Comparison of ENCODE assay signal across 24 cellular contexts in genomic region chr18:75132068-75132467, GRCh38.
DNase-seq lines count a peak whose midpoint lies in the region; ATAC-seq and TF ChIP-seq lines count a peak whose summit lies in the region.
"Had no signal": no experiment of that assay in that cellular context is flagged by ENCODE, and none has a peak within 500 bp of the region (broad histone marks: within the 10 kb centered on the region; RNA-seq: fewer than 3 reads in every experiment).

No MANE protein-coding gene starts in this region.

- TF ChIP-seq POLR2A in testis (IDR thresholded peaks at IDR 0.05) = no peak

- H3K4me1 ChIP-seq in testis = no peaks in the 10 kb centered on the region
- H3K4me1 ChIP-seq: BE2C had no signal

- no peaks in the 10 kb centered on the region for H3K4me1 Mint-ChIP-seq in activated CD8-positive, alpha-beta memory T cell treated with anti-CD3 and anti-CD28 coated beads, Interleukin-2, amount 10 ng/mL, durations not matched to agents 7 days and 5 days
- peaks cover 21% of the 10 kb centered on the region for H3K4me1 Mint-ChIP-seq in HFFc6 (ENCODE audit: low read depth)

- H3K27me3 Mint-ChIP-seq in activated CD8-positive, alpha-beta memory T cell treated with anti-CD3 and anti-CD28 coated beads, Interleukin-2, amount 10 ng/mL, durations not matched to agents 7 days and 5 days = no peaks in the 10 kb centered on the region
- peaks cover 11% of the 10 kb centered on the region for H3K27me3 Mint-ChIP-seq in HFFc6 (ENCODE audit: insufficient read depth)

- intact Hi-C loops in testis (cut with DNase I; ENCODE audit: low total_unique reads) = no loop called here

- H3K27me3 ChIP-seq in testis = no peaks in the 10 kb centered on the region
- H3K27me3 ChIP-seq: BE2C, SJCRH30 had no signal

- H3K4me3 Mint-ChIP-seq in activated CD8-positive, alpha-beta memory T cell treated with anti-CD3 and anti-CD28 coated beads, Interleukin-2, amount 10 ng/mL, durations not matched to agents 7 days and 5 days = no peak overlapping the region
- H3K4me3 Mint-ChIP-seq in HFFc6 = peak overlapping the region; percentile 64; the same call in 1 of the 2 replicates

- no peak for ATAC-seq in activated CD8-positive, alpha-beta memory T cell treated with anti-CD3 and anti-CD28 coated beads, Interleukin-2, amount 10 ng/mL, durations not matched to agents 7 days and 5 days
- ATAC-seq: Right ventricle myocardium inferior, SK-N-SH treated with all-trans-retinoic acid at 6 μM for 48 hours had no signal

- H3K4me3 ChIP-seq in testis = peak overlapping the region in 1 of 2 donors; percentile 34
- H3K4me3 ChIP-seq: SJCRH30 had no signal

- H3K9me3 Mint-ChIP-seq in activated CD8-positive, alpha-beta memory T cell treated with anti-CD3 and anti-CD28 coated beads, Interleukin-2, amount 10 ng/mL, durations not matched to agents 7 days and 5 days (ENCODE audit: low read depth) = peaks cover 2% of the 10 kb centered on the region
- no peaks in the 10 kb centered on the region for H3K9me3 Mint-ChIP-seq in HFFc6

- 68 to 72% methylated on average over 11 of the region's 11 CpGs for WGBS in testis, 2 donors

- peak; percentile 31 for DNase-seq in activated CD8-positive, alpha-beta memory T cell treated with anti-CD3 and anti-CD28 coated beads, Interleukin-2, amount 10 ng/mL, durations not matched to agents 7 days and 5 days
- no peak for DNase-seq in activated CD8-positive, alpha-beta memory T cell treated with anti-CD3 and anti-CD28 coated beads for 24 hours
- no peak for DNase-seq in HFFc6
- DNase-seq in foreskin melanocyte = peak; percentile 15
- no peak for DNase-seq in GM10248 (ENCODE audit: extremely low spot score)
- no peak for DNase-seq in testis
- no peak for DNase-seq in activated effector memory CD4-positive, alpha-beta T cell treated with Interleukin-2 at 50 U/mL for 16 hours
- DNase-seq: ACHN, BE2C, DMS53, GOT3, HCEC 1CT, MV-4-11, NCI-H1105, NCI-H146, NCI-H1930, NCI-H2107, NCI-H524, NCI-H774, SJCRH30 had no signal

- TF ChIP-seq CTCF in HFFc6 (IDR thresholded peaks at IDR 0.05) = no peak
- no peak for TF ChIP-seq CTCF in GM10248 (IDR thresholded peaks at IDR 0.05; ENCODE audit: control extremely low read depth, extremely low read depth, low read depth, missing control alignments)
- TF ChIP-seq CTCF in testis (IDR thresholded peaks at IDR 0.05) = no peak

- no peak overlapping the region for H3K27ac ChIP-seq in testis
- H3K27ac ChIP-seq: 22Rv1, HL-60, SJCRH30 had no signal

- no peaks in the 10 kb centered on the region for H3K36me3 ChIP-seq in testis (ENCODE audit: low read depth, missing control alignments)
- H3K36me3 ChIP-seq: BE2C, SJCRH30 had no signal

- CTCF ChIA-PET in activated CD8-positive, alpha-beta memory T cell treated with anti-CD3 and anti-CD28 coated beads, Interleukin-2, amount 10 ng/mL, durations not matched to agents 7 days and 5 days (lab: Charles Lee) = no interaction called here
- CTCF ChIA-PET in GM10248 (lab: Yijun Ruan, JAX) = interaction anchor here (1.0 to 1.6 kb wide), 2 partner anchors 9 to 20 kb away, joined by 3 read pairs; no protein-coding TSS in a partner anchor

- no peaks in the 10 kb centered on the region for H3K36me3 Mint-ChIP-seq in activated CD8-positive, alpha-beta memory T cell treated with anti-CD3 and anti-CD28 coated beads, Interleukin-2, amount 10 ng/mL, durations not matched to agents 7 days and 5 days
- H3K36me3 Mint-ChIP-seq in HFFc6 (ENCODE audit: low read depth) = no peaks in the 10 kb centered on the region

- H3K27ac Mint-ChIP-seq in activated CD8-positive, alpha-beta memory T cell treated with anti-CD3 and anti-CD28 coated beads, Interleukin-2, amount 10 ng/mL, durations not matched to agents 7 days and 5 days = no peak overlapping the region
- H3K27ac Mint-ChIP-seq in HFFc6 = no peak overlapping the region

- H3K9me3 ChIP-seq in testis = no peaks in the 10 kb centered on the region
- H3K9me3 ChIP-seq: BE2C, SJCRH30 had no signal

- POLR2A ChIA-PET in GM10248 (lab: Yijun Ruan, JAX) = no interaction called here

Comparison
In these comparisons a context has a peak if more than half of its experiments do, and no peak if none do; other contexts are left out.
1. DNase-seq: peak in activated CD8-positive, alpha-beta memory T cell treated with anti-CD3 and anti-CD28 coated beads, Interleukin-2, amount 10 ng/mL, durations not matched to agents 7 days and 5 days (single experiment) and foreskin melanocyte (single experiment); none in activated CD8-positive, alpha-beta memory T cell treated with anti-CD3 and anti-CD28 coated beads for 24 hours (single experiment), HFFc6 (single experiment), GM10248 (single experiment), testis (single experiment) and activated effector memory CD4-positive, alpha-beta T cell treated with Interleukin-2 at 50 U/mL for 16 hours (single experiment).